9 cellular contexts compared by ENCODE assay signal in the genomic region with DNA sequence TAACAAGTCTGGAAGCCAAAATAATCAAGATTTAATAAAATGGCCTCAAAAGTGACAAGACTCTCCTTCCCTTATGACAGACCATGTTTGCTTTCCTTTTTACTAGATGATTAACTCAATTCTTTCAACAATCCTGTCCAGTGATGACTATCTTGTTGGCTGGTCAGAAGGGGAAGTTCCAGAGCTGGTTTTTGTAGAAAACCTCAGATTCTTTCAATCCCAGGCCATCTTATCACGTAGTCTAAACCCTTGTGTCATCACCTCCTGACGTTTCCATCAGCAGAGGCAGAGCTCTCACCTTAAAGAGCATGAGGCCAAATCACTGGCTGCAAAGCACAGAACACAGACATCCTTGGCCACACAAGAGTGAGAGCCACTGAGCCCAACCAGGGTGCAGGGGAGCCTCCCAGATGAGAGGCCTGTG.
DNase-seq lines count a peak whose midpoint lies in the region; ATAC-seq and TF ChIP-seq lines count a peak whose summit lies in the region.
"Had no signal": no experiment of that assay in that cellular context is flagged by ENCODE, and none has a peak within 500 bp of the region (broad histone marks: within the 10 kb centered on the region; RNA-seq: fewer than 3 reads in every experiment).

No MANE protein-coding gene starts in this region.

- peak overlapping the region; percentile 47 for H3K27ac ChIP-seq in KMS-11
- H3K27ac ChIP-seq in body of pancreas, result peak overlapping the region in 3 of 4 donors; percentile 36 to 70 (median 64)
- H3K27ac ChIP-seq in parathyroid adenoma, result peak overlapping the region; percentile 25
- H3K27ac ChIP-seq in coronary artery, result no peak overlapping the region
- H3K27ac ChIP-seq: HL-60 had no signal

- H2AFZ ChIP-seq in KMS-11 (ENCODE audit: low read depth), result no peak overlapping the region
- no peak overlapping the region for H2AFZ ChIP-seq in parathyroid adenoma

- H3K4me1 ChIP-seq in KMS-11 (ENCODE audit: low read depth, poor library complexity, severe bottlenecking) (peaks cover 73% of the 10 kb centered on the region), body of pancreas (peaks cover 73% of the 10 kb centered on the region), parathyroid adenoma (peaks cover 42% of the 10 kb centered on the region)

- no peak overlapping the region for H3K9ac ChIP-seq in KMS-11
- H3K9ac ChIP-seq in parathyroid adenoma, result no peak overlapping the region

- DNase-seq in Daoy (ENCODE audit: low read depth) (peak; percentile 32), body of pancreas (no peak), coronary artery (ENCODE audit: low spot score) (no peak), COR-L47 (lab: John Stamatoyannopoulos, UW) (no peak)
- DNase-seq: naive B cell had no signal

- H3K9me3 ChIP-seq in body of pancreas, result no peaks in the 10 kb centered on the region
- H3K9me3 ChIP-seq in parathyroid adenoma (ENCODE audit: control insufficient read depth, low read length), result no peaks in the 10 kb centered on the region

- intact Hi-C loops in body of pancreas (cut with DNase I), result no loop called here

- 33 to 38% methylated on average over 2 of the region's 2 CpGs for WGBS in body of pancreas, 2 donors

- H3K27me3 ChIP-seq in KMS-11 (ENCODE audit: insufficient read depth, low read depth) (no peaks in the 10 kb centered on the region), body of pancreas (no peaks in the 10 kb centered on the region), parathyroid adenoma (ENCODE audit: control insufficient read depth, insufficient read depth, low read length) (no peaks in the 10 kb centered on the region)

- H4K20me1 ChIP-seq in KMS-11 (ENCODE audit: insufficient read depth), result peaks cover 88% of the 10 kb centered on the region

- ATAC-seq in body of pancreas (no peak), GM21717 (IDR thresholded peaks at IDR 0.05; ENCODE audit: unreplicated experiment) (no peak)

- TF ChIP-seq CTCF in KMS-11 (conservative IDR thresholded peaks at IDR 0.05; ENCODE audit: low read depth, low read length), result no peak
- TF ChIP-seq CTCF in body of pancreas (IDR thresholded peaks at IDR 0.05), result no peak
- TF ChIP-seq CTCF in parathyroid adenoma (IDR thresholded peaks at IDR 0.05), result no peak
- TF ChIP-seq CTCF in coronary artery (IDR thresholded peaks at IDR 0.05), result no peak

- H3K4me3 ChIP-seq in KMS-11 (IDR thresholded peaks at IDR 0.05; ENCODE audit: insufficient read depth, low read depth, low read length) (no peak overlapping the region), body of pancreas (no peak overlapping the region), parathyroid adenoma (ENCODE audit: low read depth, low read length) (no peak overlapping the region), coronary artery (no peak overlapping the region)

- TF ChIP-seq POLR2A in body of pancreas (IDR thresholded peaks at IDR 0.05), result no peak

- H3K79me2 ChIP-seq in KMS-11 (ENCODE audit: insufficient read depth, low read depth) (peaks cover 100% of the 10 kb centered on the region), parathyroid adenoma (peaks cover 79% of the 10 kb centered on the region)

- no peaks in the 10 kb centered on the region for H3K36me3 ChIP-seq in KMS-11 (ENCODE audit: insufficient read depth)
- H3K36me3 ChIP-seq in body of pancreas (replicated peaks in 1 of 2; ENCODE audit: insufficient read depth in 1 of 2, low read depth in 2 of 2), result no peaks in the 10 kb centered on the region
- H3K36me3 ChIP-seq in parathyroid adenoma (ENCODE audit: control insufficient read depth, insufficient read depth, low read length), result no peaks in the 10 kb centered on the region

- H3K4me2 ChIP-seq in KMS-11, result peak overlapping the region; percentile 19
- peak overlapping the region; percentile 43 for H3K4me2 ChIP-seq in parathyroid adenoma (ENCODE audit: low read length)

Comparison
In these comparisons a context has a peak if more than half of its experiments do, and no peak if none do; other contexts are left out.
1. H3K27ac ChIP-seq: peak in KMS-11 (single experiment), body of pancreas (3 of 4) and parathyroid adenoma (single experiment); none in coronary artery (0 of 2).